Comparison of ENCODE assay signal across 15 cellular contexts in genomic region chr20:37886851-37887297, GRCh38. TPM values are rescaled to one million over a fixed set of nuclear protein-coding genes. Genes with fewer than 3 reads are reported as not detected.
DNase-seq lines count a peak whose midpoint lies in the region; ATAC-seq, FAIRE-seq and TF ChIP-seq lines count a peak whose summit lies in the region.
"Had no signal": no experiment of that assay in that cellular context is flagged by ENCODE, and none has a peak within 500 bp of the region (broad histone marks: within the 10 kb centered on the region; RNA-seq: fewer than 3 reads in every experiment).

No MANE protein-coding gene starts in this region.

- no peak for DNase-seq in A549 (ENCODE audit: low read depth in 1 of 2, low spot score in 1 of 2)
- DNase-seq in HCEC 1CT = peak; percentile 9
- DNase-seq in RPMI7951 (ENCODE audit: low read depth) = peak; percentile 35
- peak in 2 of 3 donors; percentile 70 to 72 for DNase-seq in right cardiac atrium
- DNase-seq in esophagus muscularis mucosa (ENCODE audit: extremely low spot score) = no peak
- DNase-seq in NCI-H526 (lab: John Stamatoyannopoulos, UW) = no peak
- DNase-seq in NCI-H187 treated with DMSO at 0.1 percent for 48 hours (lab: John Stamatoyannopoulos, UW) = no peak
- DNase-seq: activated B cell treated with CpG ODN at 0.5 μM for 24 hours; activated naive CD4-positive, alpha-beta T cell treated with anti-CD3 and anti-CD28 coated beads for 36 hours; gastrocnemius medialis; NCI-H2081 had no signal

- no peak overlapping the region for H3K4me2 ChIP-seq in A549

- H3K9me3 ChIP-seq in A549 = no peaks in the 10 kb centered on the region
- no peaks in the 10 kb centered on the region for H3K9me3 ChIP-seq in right cardiac atrium (ENCODE audit: control insufficient read depth, low read length)
- no peaks in the 10 kb centered on the region for H3K9me3 ChIP-seq in esophagus muscularis mucosa
- H3K9me3 ChIP-seq: gastrocnemius medialis had no signal

- H3K27me3 ChIP-seq in right cardiac atrium (ENCODE audit: control insufficient read depth, insufficient read depth) (no peaks in the 10 kb centered on the region), esophagus muscularis mucosa (peaks cover 0 to 4% (median 0%) of the 10 kb centered on the region in 4 donors)
- H3K27me3 ChIP-seq: cardiac muscle cell had no signal

- POLR2A ChIA-PET in A549 (lab: Yijun Ruan, JAX) = no interaction called here

- TF ChIP-seq CTCF in A549 (IDR thresholded peaks at IDR 0.05) = no peak
- TF ChIP-seq CTCF in esophagus muscularis mucosa (IDR thresholded peaks at IDR 0.05) = no peak

- TF ChIP-seq POLR2A in A549 (IDR thresholded peaks at IDR 0.05; ENCODE audit: low read length) (no peak), esophagus muscularis mucosa (IDR thresholded peaks at IDR 0.05; ENCODE audit: low read depth) (no peak)

- 55% methylated on average over 4 of the region's 4 CpGs for WGBS in A549 (ENCODE audit: missing lambda C conversion rate)
- 74% methylated on average over 4 of the region's 4 CpGs for WGBS in right cardiac atrium
- 73% methylated on average over 3 of the region's 4 CpGs for WGBS in esophagus muscularis mucosa

- H3K36me3 ChIP-seq in esophagus muscularis mucosa = no peaks in the 10 kb centered on the region
- H3K36me3 ChIP-seq: cardiac muscle cell, gastrocnemius medialis had no signal

- H3K4me3 ChIP-seq in A549 (no peak overlapping the region), right cardiac atrium (ENCODE audit: low read length) (no peak overlapping the region), esophagus muscularis mucosa (no peak overlapping the region)
- H3K4me3 ChIP-seq: cardiac muscle cell, gastrocnemius medialis, SK-N-MC had no signal

- FAIRE-seq in A549 (lab: Jason Lieb, UNC) = no peak
- FAIRE-seq: endometrium had no signal

- CTCF ChIA-PET in A549 (lab: Yijun Ruan, JAX) = interaction anchor here (0.7 to 2.4 kb wide), 5 partner anchors 11 to 322 kb away, joined by 3 to 7 read pairs (median 4); partner anchors contain the start of gene VSTM2L

- H3K27ac ChIP-seq in A549 (no peak overlapping the region), right cardiac atrium (ENCODE audit: low read length) (no peak overlapping the region), esophagus muscularis mucosa (replicated peaks in 1 of 4) (no peak overlapping the region)
- H3K27ac ChIP-seq: cardiac muscle cell, gastrocnemius medialis, SK-N-MC had no signal

- TF ChIP-seq RAD21 in A549 (conservative IDR thresholded peaks at IDR 0.05 in 1 of 2, IDR thresholded peaks at IDR 0.05 in 1 of 2) = no peak

- TF ChIP-seq EP300 in A549 (IDR thresholded peaks at IDR 0.05) (no peak), esophagus muscularis mucosa (IDR thresholded peaks at IDR 0.05) (no peak)

- intact Hi-C loops in right cardiac atrium (cut with DNase I) = loop anchor here in 1 of 4 donors (10.0 kb wide), 1 partner anchor 132 kb away; no protein-coding TSS in a partner anchor
- intact Hi-C loops in esophagus muscularis mucosa (cut with DNase I) = no loop called here

- H3K4me1 ChIP-seq in A549 (no peaks in the 10 kb centered on the region), right cardiac atrium (ENCODE audit: control insufficient read depth, insufficient read depth, low read length) (no peaks in the 10 kb centered on the region), esophagus muscularis mucosa (peaks cover 0 to 3% (median 0%) of the 10 kb centered on the region in 4 donors)
- H3K4me1 ChIP-seq: gastrocnemius medialis had no signal

- ATAC-seq in A549 = no peak
- ATAC-seq in right cardiac atrium = peak; percentile 23 to 46
- no peak for ATAC-seq in GM18520 (IDR thresholded peaks at IDR 0.05; ENCODE audit: unreplicated experiment)
- ATAC-seq: gastrocnemius medialis had no signal

TF ChIP-seq in A549, 52 proteins besides CTCF, POLR2A, EP300 and RAD21:
- TF ChIP-seq, protein P1, sequence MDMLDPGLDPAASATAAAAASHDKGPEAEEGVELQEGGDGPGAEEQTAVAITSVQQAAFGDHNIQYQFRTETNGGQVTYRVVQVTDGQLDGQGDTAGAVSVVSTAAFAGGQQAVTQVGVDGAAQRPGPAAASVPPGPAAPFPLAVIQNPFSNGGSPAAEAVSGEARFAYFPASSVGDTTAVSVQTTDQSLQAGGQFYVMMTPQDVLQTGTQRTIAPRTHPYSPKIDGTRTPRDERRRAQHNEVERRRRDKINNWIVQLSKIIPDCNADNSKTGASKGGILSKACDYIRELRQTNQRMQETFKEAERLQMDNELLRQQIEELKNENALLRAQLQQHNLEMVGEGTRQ (IDR thresholded peaks at IDR 0.05) = 0 out of 2 replicates have a peak, but pooled peaks have one; percentile 32
- no peak for TF ChIP-seq EHF (CRISPR knock-in tag; IDR thresholded peaks at IDR 0.05)
- TF ChIP-seq CEBPB (IDR thresholded peaks at IDR 0.05) = no peak

RNA-seq across cellular contexts. Expression of gene VSTM2L, which starts 16.1 kb away (rescaled TPM):
- 1.9 and 2.0 TPM in 2 replicates for polyA plus RNA-seq in A549 (2011; rRNA removed)
- 2.6 and 3.7 TPM in 2 replicates for polyA plus RNA-seq in A549 (2012; cell fraction: cytosol; rRNA removed)
- 4.1 and 5.2 TPM in 2 replicates for polyA plus RNA-seq in A549 (2012; cell fraction: nucleus; rRNA removed)
- polyA plus RNA-seq in A549 (2017; fragmentation: RNase III; extraction: RNeasy Plus Mini Kit Qiagen cat#74134 plus additional on column Dnase treatment) = 3.7 to 7.4 TPM (median 5.8 TPM) in 3 replicates
- 0.92 and 1.3 TPM in 2 replicates for polyA minus RNA-seq in A549 (2011; rRNA and poly(A)+ RNA removed)
- total RNA-seq in RPMI7951 (2014; rRNA removed; shearing (Covaris generic)) = 0.48 and 3.2 TPM in 2 replicates
- 100 to 1,000 TPM; 120 to 164 (median 143) TPM for total RNA-seq in right cardiac atrium
- 122 TPM for polyA plus RNA-seq in right cardiac atrium
- 10 to 100 TPM in 2 of 4 donors, 1 to 10 TPM in 2; 7.5 to 11.7 (median 10.1) TPM for total RNA-seq in esophagus muscularis mucosa
- total RNA-seq: activated B cell treated with CpG ODN at 0.5 μM for 24 hours; activated naive CD4-positive, alpha-beta T cell treated with anti-CD3 and anti-CD28 coated beads for 36 hours had no signal

Comparison
In these comparisons a context has a peak if more than half of its experiments do, and no peak if none do; other contexts are left out.
1. ATAC-seq: peak in right cardiac atrium (2 of 2); none in A549 (0 of 2) and GM18520 (single experiment).
2. DNase-seq: peak in HCEC 1CT (single experiment), RPMI7951 (single experiment) and right cardiac atrium (2 of 3); none in A549 (0 of 2), esophagus muscularis mucosa (single experiment), NCI-H526 (0 of 2) and NCI-H187 treated with DMSO at 0.1 percent for 48 hours (single experiment).
3. RNA of gene VSTM2L, which starts 16.1 kb away (total RNA-seq): 120 to 164 TPM in right cardiac atrium; 7.5 to 11.7 TPM in esophagus muscularis mucosa and 0.48 to 3.2 TPM in RPMI7951; every median in the first group is over 4 times any median in the second.